9 cellular contexts compared by ENCODE assay signal in genomic region chr14:77022219-77022852, GRCh38. TPM values are rescaled to one million over a fixed set of nuclear protein-coding genes. Genes with fewer than 3 reads are reported as not detected.
DNase-seq lines count a peak whose midpoint lies in the region; ATAC-seq and TF ChIP-seq lines count a peak whose summit lies in the region.
"Had no signal": no experiment of that assay in that cellular context is flagged by ENCODE, and none has a peak within 500 bp of the region (broad histone marks: within the 10 kb centered on the region; RNA-seq: fewer than 3 reads in every experiment).

No MANE protein-coding gene starts in this region.

- H3K4me3 ChIP-seq in GM06990 (replicated peaks; ENCODE audit: low read depth, low read length): no peak overlapping the region
- H3K4me3 ChIP-seq in right cardiac atrium (ENCODE audit: low read length): no peak overlapping the region
- no peak overlapping the region for H3K4me3 ChIP-seq in uterus

- TF ChIP-seq CTCF in GM06990 (IDR thresholded peaks at IDR 0.05; ENCODE audit: insufficient read depth, low read length, poor library complexity, severe bottlenecking): no peak
- TF ChIP-seq CTCF in uterus (IDR thresholded peaks at IDR 0.05): no peak

- H3K4me1 ChIP-seq in right cardiac atrium (ENCODE audit: control insufficient read depth, insufficient read depth, low read length): peaks cover 9% of the 10 kb centered on the region
- H3K4me1 ChIP-seq in uterus: peaks cover 0 to 15% of the 10 kb centered on the region in 2 donors

- H3K9me3 ChIP-seq in right cardiac atrium (ENCODE audit: control insufficient read depth, low read length) (no peaks in the 10 kb centered on the region), uterus (no peaks in the 10 kb centered on the region)

- no peak for TF ChIP-seq POLR2A in uterus (IDR thresholded peaks at IDR 0.05)

- intact Hi-C loops in right cardiac atrium (cut with DNase I) (loop anchor here in 2 of 4 donors (5.0 to 10.0 kb wide), 2 partner anchors 70 to 108 kb away; no protein-coding TSS in a partner anchor), uterus (cut with DNase I; ENCODE audit: low total_unique reads) (no loop called here)

- ATAC-seq in GM21786 (IDR thresholded peaks at IDR 0.05; ENCODE audit: unreplicated experiment) (peak; percentile 57), right cardiac atrium (no peak), GM19463 (IDR thresholded peaks at IDR 0.05; ENCODE audit: unreplicated experiment) (no peak), HG03378 (IDR thresholded peaks at IDR 0.05; ENCODE audit: unreplicated experiment) (no peak)

- H3K27me3 ChIP-seq in GM06990 (replicated peaks; ENCODE audit: control insufficient read depth, insufficient read depth, low read length) (no peaks in the 10 kb centered on the region), right cardiac atrium (ENCODE audit: control insufficient read depth, insufficient read depth) (no peaks in the 10 kb centered on the region), uterus (no peaks in the 10 kb centered on the region)

- DNase-seq in GM06990 (ENCODE audit: extremely low read depth, insufficient read length): peak; percentile 51
- peak; percentile 86 for DNase-seq in NCI-H526 treated with DMSO at 0.1 percent for 48 hours (lab: John Stamatoyannopoulos, UW)
- no peak for DNase-seq in right cardiac atrium
- no peak for DNase-seq in uterus
- DNase-seq in D341Med (ENCODE audit: low spot score): no peak

- 60% methylated on average over 9 of the region's 9 CpGs for WGBS in right cardiac atrium

- H3K27ac ChIP-seq in right cardiac atrium (ENCODE audit: low read length) (peak overlapping the region; percentile 79), uterus (peak overlapping the region; percentile 93 to 100)
- H3K27ac ChIP-seq: HL-60 had no signal

- peaks cover 5% of the 10 kb centered on the region for H3K36me3 ChIP-seq in GM06990 (ENCODE audit: control insufficient read depth, insufficient read depth, low read length)
- H3K36me3 ChIP-seq in uterus: no peaks in the 10 kb centered on the region

RNA-seq across cellular contexts. Expression of gene IRF2BPL, which starts 6.2 kb away (rescaled TPM):
- total RNA-seq in right cardiac atrium: 10 to 100 TPM; 43.5 to 61.2 (median 51.5) TPM
- polyA plus RNA-seq in right cardiac atrium: 22.0 TPM
- 10 to 100 TPM; 15.6 to 60.8 (median 36.6) TPM for total RNA-seq in uterus

Comparison
In these comparisons a context has a peak if more than half of its experiments do, and no peak if none do; other contexts are left out.
1. DNase-seq: peak in GM06990 (single experiment) and NCI-H526 treated with DMSO at 0.1 percent for 48 hours (single experiment); none in right cardiac atrium (0 of 3), uterus (0 of 2) and D341Med (single experiment).